ENCODE assay signal across 1 cellular context in genomic region chr17:28725660-28726395, GRCh38.
TF ChIP-seq lines count a peak whose summit lies in the region.

A gene with protein sequence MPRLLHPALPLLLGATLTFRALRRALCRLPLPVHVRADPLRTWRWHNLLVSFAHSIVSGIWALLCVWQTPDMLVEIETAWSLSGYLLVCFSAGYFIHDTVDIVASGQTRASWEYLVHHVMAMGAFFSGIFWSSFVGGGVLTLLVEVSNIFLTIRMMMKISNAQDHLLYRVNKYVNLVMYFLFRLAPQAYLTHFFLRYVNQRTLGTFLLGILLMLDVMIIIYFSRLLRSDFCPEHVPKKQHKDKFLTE (minus strand): TSS chr17:28726233. CDS start chr17:28726097, 136 bp downstream.

TF ChIP-seq in K562, 482 proteins besides CTCF, POLR2A, EP300 and RAD21 (continued from another document):
- peak; percentile 96 for TF ChIP-seq THAP12 (CRISPR knock-in tag; IDR thresholded peaks at IDR 0.05)
- peak; percentile 83; the same call in 1 of the 2 replicates for TF ChIP-seq ZNF12 (CRISPR knock-in tag; IDR thresholded peaks at IDR 0.05)
- TF ChIP-seq CBFB (CRISPR knock-in tag; IDR thresholded peaks at IDR 0.05), result peak; percentile 76
- TF ChIP-seq, protein P1, sequence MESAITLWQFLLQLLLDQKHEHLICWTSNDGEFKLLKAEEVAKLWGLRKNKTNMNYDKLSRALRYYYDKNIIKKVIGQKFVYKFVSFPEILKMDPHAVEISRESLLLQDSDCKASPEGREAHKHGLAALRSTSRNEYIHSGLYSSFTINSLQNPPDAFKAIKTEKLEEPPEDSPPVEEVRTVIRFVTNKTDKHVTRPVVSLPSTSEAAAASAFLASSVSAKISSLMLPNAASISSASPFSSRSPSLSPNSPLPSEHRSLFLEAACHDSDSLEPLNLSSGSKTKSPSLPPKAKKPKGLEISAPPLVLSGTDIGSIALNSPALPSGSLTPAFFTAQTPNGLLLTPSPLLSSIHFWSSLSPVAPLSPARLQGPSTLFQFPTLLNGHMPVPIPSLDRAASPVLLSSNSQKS (CRISPR knock-in tag; IDR thresholded peaks at IDR 0.05), result 0 out of 2 replicates have a peak, but pooled peaks have one; percentile 13
- peak; percentile 86; the same call in 1 of the 2 replicates for TF ChIP-seq RHOXF2B (CRISPR knock-in tag; conservative IDR thresholded peaks at IDR 0.05)
- TF ChIP-seq DDX20 (tag; IDR thresholded peaks at IDR 0.05; ENCODE audit: low read depth), result no peak
- TF ChIP-seq E2F6 (IDR thresholded peaks at IDR 0.05; ENCODE audit: borderline replicate concordance in 1 of 2, extremely low read depth in 1 of 2, insufficient read depth in 1 of 2, insufficient read length in 1 of 2, low read depth in 1 of 2, low read length in 1 of 2, poor library complexity in 1 of 2, severe bottlenecking in 1 of 2), result peak; percentile 85 to 95
- TF ChIP-seq MTA1 (IDR thresholded peaks at IDR 0.05; ENCODE audit: borderline replicate concordance), result 0 out of 2 replicates have a peak, but pooled peaks have one; percentile 18
- TF ChIP-seq HDAC3 (IDR thresholded peaks at IDR 0.05; ENCODE audit: borderline replicate concordance, partially characterized antibody), result no peak
- TF ChIP-seq ZNF76 (CRISPR knock-in tag; IDR thresholded peaks at IDR 0.05; ENCODE audit: borderline replicate concordance), result peak; percentile 71
- peak; percentile 14; the same call in 1 of the 2 replicates for TF ChIP-seq TCF3 (CRISPR knock-in tag; IDR thresholded peaks at IDR 0.05)
- no peak for TF ChIP-seq POLR2AphosphoS2 (IDR thresholded peaks at IDR 0.05; ENCODE audit: low read length)
- no peak for TF ChIP-seq NFE2 (IDR thresholded peaks at IDR 0.05; ENCODE audit: low read depth)
- TF ChIP-seq PURB (CRISPR knock-in tag; IDR thresholded peaks at IDR 0.05; ENCODE audit: low read depth), result 0 out of 2 replicates have a peak, but pooled peaks have one; percentile 54
- peak; percentile 3 for TF ChIP-seq SP2 (IDR thresholded peaks at IDR 0.05; ENCODE audit: extremely low read depth, low read depth, low read length, poor library complexity, severe bottlenecking)
- peak; percentile 82 for TF ChIP-seq PRPF4 (IDR thresholded peaks at IDR 0.05; ENCODE audit: insufficient read depth, low read depth, low read length, poor library complexity, severe bottlenecking)
- TF ChIP-seq RBM22 (IDR thresholded peaks at IDR 0.05; ENCODE audit: low read depth, low read length, poor library complexity, severe bottlenecking), result peak; percentile 99
- peak in 1 of 2 experiments; percentile 10; a peak in 1 of 4 replicates for TF ChIP-seq ZMIZ1 (IDR thresholded peaks at IDR 0.05; ENCODE audit: low read depth in 2 of 2, low read length in 2 of 2)
- peak; percentile 13; the same call in 1 of the 2 replicates for TF ChIP-seq JUN (IDR thresholded peaks at IDR 0.05; ENCODE audit: borderline replicate concordance, low read depth, low read length)
- TF ChIP-seq JUN (CRISPR knock-in tag; IDR thresholded peaks at IDR 0.05; ENCODE audit: borderline replicate concordance), result no peak
- no peak for TF ChIP-seq UBTF (IDR thresholded peaks at IDR 0.05; ENCODE audit: borderline replicate concordance in 1 of 2, low read depth in 2 of 2, low read length in 2 of 2)
- TF ChIP-seq CAMTA2 (CRISPR knock-in tag; conservative IDR thresholded peaks at IDR 0.05), result no peak
- TF ChIP-seq GABPB1 (CRISPR knock-in tag; IDR thresholded peaks at IDR 0.05), result peak; percentile 54; the same call in 1 of the 2 replicates
- TF ChIP-seq SREBF2 (CRISPR knock-in tag; IDR thresholded peaks at IDR 0.05), result 0 out of 2 replicates have a peak, but pooled peaks have one; percentile 53
- TF ChIP-seq MLX (CRISPR knock-in tag; conservative IDR thresholded peaks at IDR 0.05), result peak in 1 of 2 experiments; percentile 81; a peak in 1 of 4 replicates
- peak; percentile 24; the same call in 1 of the 2 replicates for TF ChIP-seq HLTF (IDR thresholded peaks at IDR 0.05)
- peak; percentile 77 for TF ChIP-seq CTBP1 (IDR thresholded peaks at IDR 0.05; ENCODE audit: borderline replicate concordance)
- TF ChIP-seq POLR2B (IDR thresholded peaks at IDR 0.05; ENCODE audit: low read depth, partially characterized antibody), result peak; percentile 11
- peak; percentile 49 for TF ChIP-seq SIRT6 (IDR thresholded peaks at IDR 0.05; ENCODE audit: low read depth, low read length)
- TF ChIP-seq, protein P2, sequence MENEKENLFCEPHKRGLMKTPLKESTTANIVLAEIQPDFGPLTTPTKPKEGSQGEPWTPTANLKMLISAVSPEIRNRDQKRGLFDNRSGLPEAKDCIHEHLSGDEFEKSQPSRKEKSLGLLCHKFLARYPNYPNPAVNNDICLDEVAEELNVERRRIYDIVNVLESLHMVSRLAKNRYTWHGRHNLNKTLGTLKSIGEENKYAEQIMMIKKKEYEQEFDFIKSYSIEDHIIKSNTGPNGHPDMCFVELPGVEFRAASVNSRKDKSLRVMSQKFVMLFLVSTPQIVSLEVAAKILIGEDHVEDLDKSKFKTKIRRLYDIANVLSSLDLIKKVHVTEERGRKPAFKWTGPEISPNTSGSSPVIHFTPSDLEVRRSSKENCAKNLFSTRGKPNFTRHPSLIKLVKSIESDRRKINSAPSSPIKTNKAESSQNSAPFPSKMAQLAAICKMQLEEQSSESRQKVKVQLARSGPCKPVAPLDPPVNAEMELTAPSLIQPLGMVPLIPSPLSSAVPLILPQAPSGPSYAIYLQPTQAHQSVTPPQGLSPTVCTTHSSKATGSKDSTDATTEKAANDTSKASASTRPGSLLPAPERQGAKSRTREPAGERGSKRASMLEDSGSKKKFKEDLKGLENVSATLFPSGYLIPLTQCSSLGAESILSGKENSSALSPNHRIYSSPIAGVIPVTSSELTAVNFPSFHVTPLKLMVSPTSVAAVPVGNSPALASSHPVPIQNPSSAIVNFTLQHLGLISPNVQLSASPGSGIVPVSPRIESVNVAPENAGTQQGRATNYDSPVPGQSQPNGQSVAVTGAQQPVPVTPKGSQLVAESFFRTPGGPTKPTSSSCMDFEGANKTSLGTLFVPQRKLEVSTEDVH (IDR thresholded peaks at IDR 0.05; ENCODE audit: low read depth, partially characterized antibody), result peak; percentile 31
- TF ChIP-seq ETV5 (CRISPR knock-in tag; IDR thresholded peaks at IDR 0.05; ENCODE audit: low read depth), result peak; percentile 54; the same call in 1 of the 2 replicates
- no peak for TF ChIP-seq WHSC1 (IDR thresholded peaks at IDR 0.05; ENCODE audit: low read length)
- TF ChIP-seq ERF (CRISPR knock-in tag; IDR thresholded peaks at IDR 0.05), result peak; percentile 96
- no peak; a peak in 2 of 4 replicates for TF ChIP-seq ARNT (IDR thresholded peaks at IDR 0.05)
- TF ChIP-seq, protein P3, sequence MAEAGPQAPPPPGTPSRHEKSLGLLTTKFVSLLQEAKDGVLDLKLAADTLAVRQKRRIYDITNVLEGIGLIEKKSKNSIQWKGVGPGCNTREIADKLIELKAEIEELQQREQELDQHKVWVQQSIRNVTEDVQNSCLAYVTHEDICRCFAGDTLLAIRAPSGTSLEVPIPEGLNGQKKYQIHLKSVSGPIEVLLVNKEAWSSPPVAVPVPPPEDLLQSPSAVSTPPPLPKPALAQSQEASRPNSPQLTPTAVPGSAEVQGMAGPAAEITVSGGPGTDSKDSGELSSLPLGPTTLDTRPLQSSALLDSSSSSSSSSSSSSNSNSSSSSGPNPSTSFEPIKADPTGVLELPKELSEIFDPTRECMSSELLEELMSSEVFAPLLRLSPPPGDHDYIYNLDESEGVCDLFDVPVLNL (CRISPR knock-in tag; IDR thresholded peaks at IDR 0.05; ENCODE audit: low read depth), result peak; percentile 73; the same call in 1 of the 2 replicates
- peak; percentile 33 for TF ChIP-seq KDM5B (IDR thresholded peaks at IDR 0.05; ENCODE audit: insufficient replicate concordance, low read depth, low read length)
- TF ChIP-seq SAFB (IDR thresholded peaks at IDR 0.05; ENCODE audit: borderline replicate concordance, low read depth, low read length), result peak; percentile 66; the same call in 1 of the 2 replicates
- peak; percentile 89 for TF ChIP-seq RBFOX2 (IDR thresholded peaks at IDR 0.05; ENCODE audit: low read depth, low read length)
- peak; percentile 82; the same call in 1 of the 2 replicates for TF ChIP-seq SMAD4 (CRISPR knock-in tag; conservative IDR thresholded peaks at IDR 0.05)
- peak; percentile 44 for TF ChIP-seq HNRNPK (IDR thresholded peaks at IDR 0.05; ENCODE audit: low read depth, low read length, poor library complexity, severe bottlenecking)
- peak; percentile 62; the same call in 1 of the 2 replicates for TF ChIP-seq ZSCAN29 (IDR thresholded peaks at IDR 0.05)
- TF ChIP-seq SMAD1 (IDR thresholded peaks at IDR 0.05; ENCODE audit: low read depth, low read length, partially characterized antibody), result peak; percentile 47
- peak; percentile 72 for TF ChIP-seq HNRNPLL (IDR thresholded peaks at IDR 0.05; ENCODE audit: low read depth, low read length, poor library complexity, severe bottlenecking)
- TF ChIP-seq ZNF507 (tag; conservative IDR thresholded peaks at IDR 0.05), result no peak
- 0 out of 2 replicates have a peak, but pooled peaks have one; percentile 29 for TF ChIP-seq ZBED1 (IDR thresholded peaks at IDR 0.05)
- TF ChIP-seq, protein P4, sequence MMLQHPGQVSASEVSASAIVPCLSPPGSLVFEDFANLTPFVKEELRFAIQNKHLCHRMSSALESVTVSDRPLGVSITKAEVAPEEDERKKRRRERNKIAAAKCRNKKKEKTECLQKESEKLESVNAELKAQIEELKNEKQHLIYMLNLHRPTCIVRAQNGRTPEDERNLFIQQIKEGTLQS (IDR thresholded peaks at IDR 0.05), result no peak
- TF ChIP-seq, protein P4 (CRISPR knock-in tag; conservative IDR thresholded peaks at IDR 0.05), result 0 out of 2 replicates have a peak, but pooled peaks have one; percentile 62
